Comparison of ENCODE assay signal across 1 cellular context in the genomic region with DNA sequence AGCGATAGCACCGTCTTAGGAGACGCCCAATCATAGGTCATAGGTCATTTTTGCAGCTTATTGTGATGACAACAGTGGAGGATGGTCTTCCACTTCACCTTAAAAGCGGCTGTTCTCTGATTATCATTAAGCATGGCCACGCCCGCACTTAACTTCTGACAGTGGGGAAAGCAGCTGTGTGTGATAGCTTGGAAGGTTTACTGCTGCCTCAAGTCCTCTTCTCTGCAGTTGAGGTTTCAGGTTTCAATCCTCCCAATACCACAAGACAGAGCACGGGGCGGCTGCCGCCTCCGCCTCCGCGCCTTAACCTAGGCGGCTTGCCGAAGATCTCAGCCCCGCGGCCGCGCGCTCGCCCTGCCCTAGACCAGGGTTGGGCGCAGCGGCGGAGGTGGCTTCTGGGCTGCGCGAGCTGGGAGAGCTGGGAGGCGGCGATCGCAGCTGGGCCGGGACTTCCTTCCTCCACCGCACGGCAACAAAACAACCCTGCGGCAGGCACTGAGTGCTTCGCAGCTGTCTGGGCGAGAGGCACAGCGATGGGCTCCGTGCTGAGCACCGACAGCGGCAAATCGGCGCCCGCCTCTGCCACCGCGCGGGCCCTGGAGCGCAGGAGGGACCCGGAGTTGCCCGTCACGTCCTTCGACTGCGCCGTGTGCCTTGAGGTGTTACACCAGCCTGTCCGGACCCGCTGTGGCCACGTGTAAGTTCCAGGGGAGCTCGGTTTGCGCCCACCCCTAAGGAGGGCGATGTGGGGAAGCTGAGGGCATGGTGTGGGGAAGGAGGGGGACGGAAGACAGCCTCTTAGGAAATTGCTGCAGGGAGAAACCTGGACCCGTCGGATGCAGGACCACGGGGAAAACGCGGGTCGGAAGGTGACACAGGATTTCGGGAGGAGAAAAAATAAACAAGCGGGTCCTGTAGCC.
TF ChIP-seq lines count a peak whose summit lies in the region.

Gene RNF125 (plus strand): TSS at position 495 of the 920 bp plus-strand sequence. CDS start 39 bp downstream, at position 534.

TF ChIP-seq in HepG2, 621 proteins besides CTCF, POLR2A, EP300 and RAD21 (continued from another document and continues in another):
- TF ChIP-seq, protein P1, sequence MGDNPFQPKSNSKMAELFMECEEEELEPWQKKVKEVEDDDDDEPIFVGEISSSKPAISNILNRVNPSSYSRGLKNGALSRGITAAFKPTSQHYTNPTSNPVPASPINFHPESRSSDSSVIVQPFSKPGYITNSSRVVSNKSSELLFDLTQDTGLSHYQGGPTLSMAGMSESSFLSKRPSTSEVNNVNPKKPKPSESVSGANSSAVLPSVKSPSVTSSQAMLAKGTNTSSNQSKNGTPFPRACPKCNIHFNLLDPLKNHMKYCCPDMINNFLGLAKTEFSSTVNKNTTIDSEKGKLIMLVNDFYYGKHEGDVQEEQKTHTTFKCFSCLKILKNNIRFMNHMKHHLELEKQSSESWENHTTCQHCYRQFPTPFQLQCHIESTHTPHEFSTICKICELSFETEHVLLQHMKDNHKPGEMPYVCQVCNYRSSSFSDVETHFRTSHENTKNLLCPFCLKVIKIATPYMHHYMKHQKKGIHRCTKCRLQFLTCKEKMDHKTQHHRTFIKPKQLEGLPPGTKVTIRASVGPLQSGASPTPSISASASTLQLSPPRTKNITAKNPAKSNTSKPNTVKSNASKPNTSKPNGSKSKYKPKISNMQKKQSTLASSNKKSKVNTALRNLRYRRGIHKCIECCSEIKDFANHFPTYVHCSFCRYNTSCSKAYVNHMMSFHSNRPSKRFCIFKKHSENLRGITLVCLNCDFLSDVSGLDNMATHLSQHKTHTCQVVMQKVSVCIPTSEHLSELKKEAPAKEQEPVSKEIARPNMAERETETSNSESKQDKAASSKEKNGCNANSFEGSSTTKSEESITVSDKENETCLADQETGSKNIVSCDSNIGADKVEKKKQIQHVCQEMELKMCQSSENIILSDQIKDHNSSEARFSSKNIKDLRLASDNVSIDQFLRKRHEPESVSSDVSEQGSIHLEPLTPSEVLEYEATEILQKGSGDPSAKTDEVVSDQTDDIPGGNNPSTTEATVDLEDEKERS (CRISPR knock-in tag; IDR thresholded peaks at IDR 0.05): no peak; the same call in 1 of the 2 replicates
- TF ChIP-seq ZKSCAN5 (CRISPR knock-in tag; IDR thresholded peaks at IDR 0.05): no peak
- no peak for TF ChIP-seq XBP1 (CRISPR knock-in tag; IDR thresholded peaks at IDR 0.05)
- TF ChIP-seq, protein P2, sequence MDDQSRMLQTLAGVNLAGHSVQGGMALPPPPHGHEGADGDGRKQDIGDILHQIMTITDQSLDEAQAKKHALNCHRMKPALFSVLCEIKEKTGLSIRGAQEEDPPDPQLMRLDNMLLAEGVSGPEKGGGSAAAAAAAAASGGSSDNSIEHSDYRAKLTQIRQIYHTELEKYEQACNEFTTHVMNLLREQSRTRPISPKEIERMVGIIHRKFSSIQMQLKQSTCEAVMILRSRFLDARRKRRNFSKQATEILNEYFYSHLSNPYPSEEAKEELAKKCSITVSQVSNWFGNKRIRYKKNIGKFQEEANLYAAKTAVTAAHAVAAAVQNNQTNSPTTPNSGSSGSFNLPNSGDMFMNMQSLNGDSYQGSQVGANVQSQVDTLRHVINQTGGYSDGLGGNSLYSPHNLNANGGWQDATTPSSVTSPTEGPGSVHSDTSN (CRISPR knock-in tag; IDR thresholded peaks at IDR 0.05; ENCODE audit: borderline replicate concordance): no peak
- TF ChIP-seq ZFY (CRISPR knock-in tag; IDR thresholded peaks at IDR 0.05): peak; percentile 73
- TF ChIP-seq ZNF260 (CRISPR knock-in tag; IDR thresholded peaks at IDR 0.05; ENCODE audit: borderline replicate concordance, low read depth): no peak
- no peak for TF ChIP-seq ETV6 (CRISPR knock-in tag; conservative IDR thresholded peaks at IDR 0.05)
- TF ChIP-seq HOXA7 (CRISPR knock-in tag; IDR thresholded peaks at IDR 0.05): 0 out of 2 replicates have a peak, but pooled peaks have one; percentile 50
- TF ChIP-seq CAMTA2 (CRISPR knock-in tag; IDR thresholded peaks at IDR 0.05; ENCODE audit: borderline replicate concordance): no peak
- TF ChIP-seq, protein P3, sequence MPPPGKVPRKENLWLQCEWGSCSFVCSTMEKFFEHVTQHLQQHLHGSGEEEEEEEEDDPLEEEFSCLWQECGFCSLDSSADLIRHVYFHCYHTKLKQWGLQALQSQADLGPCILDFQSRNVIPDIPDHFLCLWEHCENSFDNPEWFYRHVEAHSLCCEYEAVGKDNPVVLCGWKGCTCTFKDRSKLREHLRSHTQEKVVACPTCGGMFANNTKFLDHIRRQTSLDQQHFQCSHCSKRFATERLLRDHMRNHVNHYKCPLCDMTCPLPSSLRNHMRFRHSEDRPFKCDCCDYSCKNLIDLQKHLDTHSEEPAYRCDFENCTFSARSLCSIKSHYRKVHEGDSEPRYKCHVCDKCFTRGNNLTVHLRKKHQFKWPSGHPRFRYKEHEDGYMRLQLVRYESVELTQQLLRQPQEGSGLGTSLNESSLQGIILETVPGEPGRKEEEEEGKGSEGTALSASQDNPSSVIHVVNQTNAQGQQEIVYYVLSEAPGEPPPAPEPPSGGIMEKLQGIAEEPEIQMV (CRISPR knock-in tag; IDR thresholded peaks at IDR 0.05; ENCODE audit: low read depth): no peak
- no peak for TF ChIP-seq KAT8 (CRISPR knock-in tag; IDR thresholded peaks at IDR 0.05)
- no peak; the same call in 1 of the 2 replicates for TF ChIP-seq ZSCAN30 (CRISPR knock-in tag; IDR thresholded peaks at IDR 0.05)
- TF ChIP-seq, protein P4, sequence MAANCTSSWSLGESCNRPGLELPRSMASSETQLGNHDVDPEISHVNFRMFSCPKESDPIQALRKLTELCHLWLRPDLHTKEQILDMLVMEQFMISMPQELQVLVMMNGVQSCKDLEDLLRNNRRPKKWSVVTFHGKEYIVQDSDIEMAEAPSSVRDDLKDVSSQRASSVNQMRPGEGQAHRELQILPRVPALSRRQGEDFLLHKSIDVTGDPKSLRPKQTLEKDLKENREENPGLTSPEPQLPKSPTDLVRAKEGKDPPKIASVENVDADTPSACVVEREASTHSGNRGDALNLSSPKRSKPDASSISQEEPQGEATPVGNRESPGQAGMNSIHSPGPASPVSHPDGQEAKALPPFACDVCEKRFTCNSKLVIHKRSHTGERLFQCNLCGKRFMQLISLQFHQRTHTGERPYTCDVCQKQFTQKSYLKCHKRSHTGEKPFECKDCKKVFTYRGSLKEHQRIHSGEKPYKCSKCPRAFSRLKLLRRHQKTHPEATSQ (CRISPR knock-in tag; IDR thresholded peaks at IDR 0.05; ENCODE audit: borderline replicate concordance): no peak
- TF ChIP-seq RERE (CRISPR knock-in tag; IDR thresholded peaks at IDR 0.05; ENCODE audit: low read depth): no peak
- TF ChIP-seq THRA (CRISPR knock-in tag; IDR thresholded peaks at IDR 0.05; ENCODE audit: borderline replicate concordance): no peak; the same call in 1 of the 2 replicates
- peak; percentile 55; the same call in 1 of the 2 replicates for TF ChIP-seq ZNF142 (CRISPR knock-in tag; IDR thresholded peaks at IDR 0.05)
- no peak for TF ChIP-seq CC2D1A (CRISPR knock-in tag; IDR thresholded peaks at IDR 0.05)
- TF ChIP-seq SALL1 (CRISPR knock-in tag; IDR thresholded peaks at IDR 0.05): no peak; the same call in 1 of the 2 replicates
- no peak; the same call in 1 of the 2 replicates for TF ChIP-seq ZNF446 (CRISPR knock-in tag; IDR thresholded peaks at IDR 0.05)
- no peak for TF ChIP-seq HIC2 (CRISPR knock-in tag; IDR thresholded peaks at IDR 0.05; ENCODE audit: low read depth)
- no peak for TF ChIP-seq HOXD1 (CRISPR knock-in tag; IDR thresholded peaks at IDR 0.05)
- 0 out of 2 replicates have a peak, but pooled peaks have one; percentile 30 for TF ChIP-seq ZNF878 (CRISPR knock-in tag; IDR thresholded peaks at IDR 0.05)
- peak; percentile 62; the same call in 1 of the 2 replicates for TF ChIP-seq ZNF772 (CRISPR knock-in tag; IDR thresholded peaks at IDR 0.05)
